ENCODE assay signal across 8 cellular contexts in genomic region chr16:20901068-20901440, GRCh38. TPM values are rescaled to one million over a fixed set of nuclear protein-coding genes. Genes with fewer than 3 reads are reported as not detected.
A peak's percentile ranks its signal among the peaks of the same experiment; 100 is the strongest.
DNase-seq lines count a peak whose midpoint lies in the region; ATAC-seq and TF ChIP-seq lines count a peak whose summit lies in the region.

No MANE protein-coding gene starts in this region.

- no peak for DNase-seq in breast epithelium (ENCODE audit: low spot score in 2 of 2)
- DNase-seq in lung (ENCODE audit: low spot score) = no peak
- DNase-seq in GF-D8 (lab: John Stamatoyannopoulos, UW) = no peak

- peaks cover 5% of the 10 kb centered on the region; the same call in 1 of the 2 replicates for H3K4me1 ChIP-seq in ES-I3 (ENCODE audit: insufficient read depth, low read length)
- H3K4me1 ChIP-seq in HUES6 (ENCODE audit: control insufficient read depth, insufficient read depth, low read length) = peaks cover 14% of the 10 kb centered on the region; the same call in 1 of the 2 replicates
- H3K4me1 ChIP-seq in breast epithelium = peaks cover 5 to 33% of the 10 kb centered on the region in 2 donors
- H3K4me1 ChIP-seq in lung (ENCODE audit: control insufficient read depth in 2 of 2, insufficient read depth in 2 of 2, low read length in 2 of 2) = peaks cover 14 to 46% of the 10 kb centered on the region in 2 donors

- peak overlapping the region; percentile 100 for H3K27ac ChIP-seq in HUES6 (ENCODE audit: low read depth, low read length)
- peak overlapping the region; percentile 98 to 99 for H3K27ac ChIP-seq in breast epithelium
- peak overlapping the region; percentile 92 to 99 for H3K27ac ChIP-seq in lung (ENCODE audit: low read depth in 1 of 2, low read length in 1 of 2)

- WGBS in lung, 2 donors = 0% methylated on average over 20 of the region's 20 CpGs

- intact Hi-C loops in breast epithelium (cut with DNase I; ENCODE audit: low total_unique reads) = no loop called here

- no peak for TF ChIP-seq POLR2A in breast epithelium (IDR thresholded peaks at IDR 0.05)

- ATAC-seq in lung (ENCODE audit: insufficient read depth, low FRiP score) (peak; percentile 0), HG02852 (IDR thresholded peaks at IDR 0.05; ENCODE audit: unreplicated experiment) (no peak), GM18870 (IDR thresholded peaks at IDR 0.05; ENCODE audit: unreplicated experiment) (no peak), GM19455 (IDR thresholded peaks at IDR 0.05; ENCODE audit: unreplicated experiment) (no peak)

- no peaks in the 10 kb centered on the region for H3K9me3 ChIP-seq in ES-I3 (ENCODE audit: control insufficient read depth, insufficient read depth, low read length)
- no peaks in the 10 kb centered on the region for H3K9me3 ChIP-seq in HUES6 (ENCODE audit: control insufficient read depth, insufficient read depth, low read depth, low read length)
- no peaks in the 10 kb centered on the region for H3K9me3 ChIP-seq in breast epithelium
- H3K9me3 ChIP-seq in lung (ENCODE audit: control insufficient read depth in 2 of 2, insufficient read depth in 1 of 2, low read length in 1 of 2) = no peaks in the 10 kb centered on the region

- no peaks in the 10 kb centered on the region for H3K27me3 ChIP-seq in HUES6 (ENCODE audit: control insufficient read depth, insufficient read depth, low read length)
- no peaks in the 10 kb centered on the region for H3K27me3 ChIP-seq in breast epithelium
- no peaks in the 10 kb centered on the region for H3K27me3 ChIP-seq in lung (ENCODE audit: control insufficient read depth, insufficient read depth)

- H3K9ac ChIP-seq in ES-I3 (ENCODE audit: low read depth, low read length) = peak overlapping the region; percentile 78
- H3K9ac ChIP-seq in HUES6 (ENCODE audit: low read length) = peak overlapping the region; percentile 100

- H3K36me3 ChIP-seq in ES-I3 (ENCODE audit: insufficient read depth, low read length) (no peaks in the 10 kb centered on the region), HUES6 (ENCODE audit: control insufficient read depth, insufficient read depth, low read length) (peaks cover 9% of the 10 kb centered on the region), breast epithelium (no peaks in the 10 kb centered on the region), lung (ENCODE audit: control insufficient read depth in 2 of 2, insufficient read depth in 2 of 2, low read length in 2 of 2) (peaks cover 2% of the 10 kb centered on the region in 2 donors)

- no peak for TF ChIP-seq CTCF in breast epithelium (IDR thresholded peaks at IDR 0.05)
- no peak for TF ChIP-seq CTCF in lung (IDR thresholded peaks at IDR 0.05; ENCODE audit: control extremely low read depth, extremely low read depth)

- peak overlapping the region; percentile 92 for H3K4me3 ChIP-seq in HUES6 (ENCODE audit: low read depth, low read length)
- H3K4me3 ChIP-seq in breast epithelium = peak overlapping the region; percentile 72 to 87 (median 78)
- H3K4me3 ChIP-seq in lung = peak overlapping the region; percentile 72

RNA-seq across cellular contexts. Expression of gene LYRM1, which starts 0.5 kb away (rescaled TPM):
- total RNA-seq in breast epithelium (10 to 100 TPM; 42.6 to 54.6 (median 50.9) TPM), lung (10 to 100 TPM; 27.8 to 29.8 TPM)
- 10 to 100 TPM; 32.5 to 50.5 TPM for polyA plus RNA-seq in lung

RNA-seq across cellular contexts. Expression of gene DCUN1D3, which starts 0.9 kb away (rescaled TPM):
- total RNA-seq in breast epithelium = 10 to 100 TPM; 22.7 to 43.8 (median 26.2) TPM
- total RNA-seq in lung = 10 to 100 TPM; 12.2 to 27.8 TPM
- 1 to 10 TPM; 6.1 to 6.6 TPM for polyA plus RNA-seq in lung
